In genomic region chr6:47697925-47698324, GRCh38 we compare ENCODE assay signal across 20 cellular contexts. TPM values are rescaled to one million over a fixed set of nuclear protein-coding genes. Genes with fewer than 3 reads are reported as not detected.
"Had no signal": no experiment of that assay in that cellular context is flagged by ENCODE, and none has a peak within 500 bp of the region (broad histone marks: within the 10 kb centered on the region; RNA-seq: fewer than 3 reads in every experiment).

No MANE protein-coding gene starts in this region.

- H3K4me3 ChIP-seq: gastroesophageal sphincter, sigmoid colon, thyroid gland had no signal

- H3K27ac Mint-ChIP-seq: activated CD4-positive, alpha-beta T cell treated with anti-CD3 and anti-CD28 coated beads, Interleukin-2, amount 10 ng/mL, durations not matched to agents 7 days and 5 days; activated naive CD8-positive, alpha-beta T cell; dendritic cell treated with granulocyte-macrophage colony-stimulating factor and Interleukin-4, amounts not matched to agents 40 ng/mL and 50 ng/mL, for 4 days; stimulated activated memory B cell treated with anti-CD40 and anti-IgM and Interleukin-4, amounts not matched to agents 10 μg/mL and 1 μg/mL and 100 μg/mL, for 72 hours; T-helper 2 cell treated with Interferon-gamma antibody and Interleukin-4, amounts not matched to agents 5 μg/mL and 100 μg/mL, for 36 hours had no signal

- H3K27me3 ChIP-seq: gastroesophageal sphincter, sigmoid colon, thyroid gland had no signal

- H3K4me3 Mint-ChIP-seq: activated CD4-positive, alpha-beta T cell treated with anti-CD3 and anti-CD28 coated beads, Interleukin-2, amount 10 ng/mL, durations not matched to agents 7 days and 5 days; activated naive CD8-positive, alpha-beta T cell; brain; dendritic cell treated with granulocyte-macrophage colony-stimulating factor and Interleukin-4, amounts not matched to agents 40 ng/mL and 50 ng/mL, for 4 days; stimulated activated memory B cell treated with anti-CD40 and anti-IgM and Interleukin-4, amounts not matched to agents 10 μg/mL and 1 μg/mL and 100 μg/mL, for 72 hours; T-helper 2 cell treated with Interferon-gamma antibody and Interleukin-4, amounts not matched to agents 5 μg/mL and 100 μg/mL, for 36 hours had no signal

- H3K9me3 Mint-ChIP-seq: activated CD4-positive, alpha-beta T cell treated with anti-CD3 and anti-CD28 coated beads, Interleukin-2, amount 10 ng/mL, durations not matched to agents 7 days and 5 days; brain; dendritic cell treated with granulocyte-macrophage colony-stimulating factor and Interleukin-4, amounts not matched to agents 40 ng/mL and 50 ng/mL, for 4 days; stimulated activated memory B cell treated with anti-CD40 and anti-IgM and Interleukin-4, amounts not matched to agents 10 μg/mL and 1 μg/mL and 100 μg/mL, for 72 hours; T-helper 2 cell treated with Interferon-gamma antibody and Interleukin-4, amounts not matched to agents 5 μg/mL and 100 μg/mL, for 36 hours had no signal

- H3K36me3 Mint-ChIP-seq: activated naive CD8-positive, alpha-beta T cell; brain; stimulated activated memory B cell treated with anti-CD40 and anti-IgM and Interleukin-4, amounts not matched to agents 10 μg/mL and 1 μg/mL and 100 μg/mL, for 72 hours had no signal

- DNase-seq: activated CD4-positive, alpha-beta T cell treated with anti-CD3 and anti-CD28 coated beads, Interleukin-2, amount 10 ng/mL, durations not matched to agents 7 days and 5 days; activated CD8-positive, alpha-beta memory T cell treated with anti-CD3 and anti-CD28 coated beads for 24 hours; activated gamma-delta T cell treated with Interleukin-2 at 50 U/mL for 16 hours; amygdala; hippocampal formation; sigmoid colon; stimulated activated CD4-positive, alpha-beta T cell treated with anti-CD3 and anti-CD28 coated beads, Interleukin-12 subunit alpha, Interleukin-12 subunit beta, amount 100 ng/mL, for 4 hours; SW 1271; thyroid gland had no signal

- H3K36me3 ChIP-seq: gastroesophageal sphincter, sigmoid colon, thyroid gland had no signal

- H3K9me3 ChIP-seq: gastroesophageal sphincter, sigmoid colon, thyroid gland had no signal

- H3K4me1 ChIP-seq: gastroesophageal sphincter, thyroid gland had no signal

- H3K27me3 Mint-ChIP-seq: activated naive CD8-positive, alpha-beta T cell; dendritic cell treated with granulocyte-macrophage colony-stimulating factor and Interleukin-4, amounts not matched to agents 40 ng/mL and 50 ng/mL, for 4 days; stimulated activated memory B cell treated with anti-CD40 and anti-IgM and Interleukin-4, amounts not matched to agents 10 μg/mL and 1 μg/mL and 100 μg/mL, for 72 hours had no signal

- H3K27ac ChIP-seq: gastroesophageal sphincter, sigmoid colon, thyroid gland had no signal

- H3K4me1 Mint-ChIP-seq: brain; stimulated activated memory B cell treated with anti-CD40 and anti-IgM and Interleukin-4, amounts not matched to agents 10 μg/mL and 1 μg/mL and 100 μg/mL, for 72 hours had no signal

RNA-seq across cellular contexts. Expression of gene ADGRF4, which starts 0.5 kb away (rescaled TPM):
- total RNA-seq: activated CD4-positive, alpha-beta T cell treated with anti-CD3 and anti-CD28 coated beads, Interleukin-2, amount 10 ng/mL, durations not matched to agents 7 days and 5 days; liver; mesenteric fat pad; osteocyte; pulmonary artery endothelial cell had no signal
- polyA plus RNA-seq: liver, neural cell had no signal
